Comparison of ENCODE assay signal across 9 cellular contexts in the genomic region with DNA sequence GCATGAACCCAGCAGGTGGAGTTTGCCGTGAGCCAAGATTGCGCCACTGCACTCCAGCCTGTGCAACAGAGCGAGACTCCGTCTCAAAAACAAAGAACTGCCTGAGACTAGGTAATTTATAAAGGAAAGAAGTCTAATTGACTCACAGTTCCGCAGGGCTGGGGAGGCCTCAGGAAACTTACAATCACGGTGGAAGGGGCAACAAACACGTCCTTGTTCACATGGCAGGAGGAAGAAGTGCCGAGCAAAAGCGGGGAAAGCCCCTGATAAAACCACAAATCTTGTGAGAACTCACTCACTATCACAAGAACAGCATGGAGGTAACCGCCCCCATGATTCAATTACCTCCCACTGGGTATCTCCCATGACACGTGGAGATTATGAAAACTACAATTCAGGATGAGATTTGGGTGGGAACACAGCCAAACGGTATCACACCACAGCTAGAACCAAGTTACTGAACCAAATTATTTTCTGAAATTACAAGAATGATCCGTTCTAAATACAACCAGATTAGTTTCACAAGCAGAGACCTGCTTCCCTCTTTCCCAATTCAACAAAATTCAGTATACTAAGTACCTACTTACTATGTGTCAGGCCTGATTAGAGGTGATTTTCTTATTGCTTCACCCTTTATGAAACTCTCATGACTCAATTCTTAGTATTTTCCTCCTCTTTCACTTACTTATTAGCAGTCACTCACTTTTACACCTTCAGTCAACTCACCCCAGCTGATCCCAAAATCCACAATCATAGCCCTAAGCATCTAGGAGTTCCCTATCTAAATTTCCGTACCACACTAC. TPM values are rescaled to one million over a fixed set of nuclear protein-coding genes. Genes with fewer than 3 reads are reported as not detected.
DNase-seq lines count a peak whose midpoint lies in the region; ATAC-seq and TF ChIP-seq lines count a peak whose summit lies in the region.
"Had no signal": no experiment of that assay in that cellular context is flagged by ENCODE, and none has a peak within 500 bp of the region (broad histone marks: within the 10 kb centered on the region; RNA-seq: fewer than 3 reads in every experiment).

No MANE protein-coding gene starts in this region.

- H3K9me3 ChIP-seq in neuronal stem cell (replicated peaks in 1 of 2; ENCODE audit: control insufficient read depth in 2 of 2, insufficient read depth in 1 of 2, low read depth in 1 of 2, low read length in 2 of 2) = peaks cover 2 to 16% of the 10 kb centered on the region in 2 donors
- H3K9me3 ChIP-seq: body of pancreas had no signal

- no peak overlapping the region for H2AK5ac ChIP-seq in neuronal stem cell (ENCODE audit: low read depth, low read length)

- H3K14ac ChIP-seq in neuronal stem cell (ENCODE audit: low read length) = no peak overlapping the region

- peaks cover 0 to 2% of the 10 kb centered on the region in 2 donors for H3K4me1 ChIP-seq in neuronal stem cell (ENCODE audit: control insufficient read depth in 2 of 2, insufficient read depth in 1 of 2, low read depth in 1 of 2, low read length in 2 of 2)
- H3K4me1 ChIP-seq: body of pancreas had no signal

- ATAC-seq in HG02981 (IDR thresholded peaks at IDR 0.05; ENCODE audit: unreplicated experiment) = peak; percentile 59
- no peak for ATAC-seq in HG03108 (IDR thresholded peaks at IDR 0.05; ENCODE audit: unreplicated experiment)
- no peak for ATAC-seq in HG02840 (IDR thresholded peaks at IDR 0.05; ENCODE audit: low FRiP score, unreplicated experiment)
- no peak for ATAC-seq in HG03457 (IDR thresholded peaks at IDR 0.05; ENCODE audit: unreplicated experiment)
- ATAC-seq: body of pancreas had no signal

- no peak overlapping the region for H2AFZ ChIP-seq in neuronal stem cell (ENCODE audit: low read length)

- peaks cover 0 to 77% of the 10 kb centered on the region in 2 donors for H3K36me3 ChIP-seq in neuronal stem cell (replicated peaks in 1 of 2; ENCODE audit: control insufficient read depth in 2 of 2, insufficient read depth in 2 of 2, low read length in 2 of 2)

- H3K9ac ChIP-seq in neuronal stem cell (ENCODE audit: low read depth, low read length, poor library complexity) = no peak overlapping the region

- H3K4me3 ChIP-seq in epithelial cell of proximal tubule (ENCODE audit: low read depth, low read length) = no peak overlapping the region
- H3K4me3 ChIP-seq in neuronal stem cell (ENCODE audit: low read length in 2 of 2) = no peak overlapping the region
- H3K4me3 ChIP-seq: body of pancreas had no signal

- H3K4ac ChIP-seq in neuronal stem cell (ENCODE audit: low read length) = no peak overlapping the region

- H2BK5ac ChIP-seq in neuronal stem cell (ENCODE audit: low read length) = no peak overlapping the region

- H2BK120ac ChIP-seq in neuronal stem cell (ENCODE audit: low read depth, low read length) = no peak overlapping the region

- no peak overlapping the region for H2BK12ac ChIP-seq in neuronal stem cell (ENCODE audit: low read length)

- H3K27ac ChIP-seq in neuronal stem cell (replicated peaks; ENCODE audit: low read length) = no peak overlapping the region
- H3K27ac ChIP-seq: body of pancreas had no signal

- peaks cover 2% of the 10 kb centered on the region for H3K79me1 ChIP-seq in neuronal stem cell (ENCODE audit: low read depth, low read length)

- H3K18ac ChIP-seq in neuronal stem cell (ENCODE audit: low read length) = no peak overlapping the region

- DNase-seq in activated CD4-positive, alpha-beta T cell treated with anti-CD3 and anti-CD28 coated beads, Interleukin-2, amount 50 U/mL, for 24 hours (ENCODE audit: low read depth in 1 of 2, low spot score in 1 of 2) = peak; percentile 48 to 75
- DNase-seq in epithelial cell of proximal tubule (ENCODE audit: low read depth) = peak; percentile 94
- DNase-seq in stimulated activated CD8-positive, alpha-beta memory T cell treated with anti-CD3 and anti-CD28 coated beads, Interleukin-4, amount 100 ng/mL, for 24 hours (ENCODE audit: low read depth) = peak; percentile 37
- no peak for DNase-seq in neuronal stem cell (ENCODE audit: low spot score)
- DNase-seq: body of pancreas had no signal

- H3K27me3 ChIP-seq in neuronal stem cell (ENCODE audit: control insufficient read depth in 3 of 3, insufficient read depth in 3 of 3, low read depth in 1 of 3, low read length in 3 of 3) = no peaks in the 10 kb centered on the region
- H3K27me3 ChIP-seq: body of pancreas had no signal

- H3K4me2 ChIP-seq in neuronal stem cell (ENCODE audit: insufficient read depth, low read length, poor library complexity, severe bottlenecking) = no peak overlapping the region

- TF ChIP-seq CTCF in epithelial cell of proximal tubule (conservative IDR thresholded peaks at IDR 0.05; ENCODE audit: low read depth, low read length) = no peak

- H4K8ac ChIP-seq in neuronal stem cell (ENCODE audit: low read depth, low read length) = no peak overlapping the region

- no peak overlapping the region for H4K91ac ChIP-seq in neuronal stem cell (ENCODE audit: low read depth, low read length, poor library complexity)

- WGBS in neuronal stem cell (ENCODE audit: extremely low coverage in 2 of 2, insufficient read length in 2 of 2, insufficient replicate concordance in 1 of 2), 2 donors = no CpG with 5 or more reads among the region's 14 CpGs

- no peak overlapping the region for H2BK15ac ChIP-seq in neuronal stem cell (ENCODE audit: low read length)

- H3K23ac ChIP-seq in neuronal stem cell (ENCODE audit: low read depth, low read length, poor library complexity) = no peak overlapping the region

RNA-seq across cellular contexts. Expression of a gene that starts 8.4 kb away (rescaled TPM):
- total RNA-seq in epithelial cell of proximal tubule = 15.1 and 25.2 TPM in 2 replicates
- polyA plus RNA-seq in neuronal stem cell (2013, experiment 1 of 2) = 52.4 TPM
- 53.9 TPM for polyA plus RNA-seq in neuronal stem cell (2013, experiment 2 of 2)
